Comparison of ENCODE assay signal across 1 cellular context in genomic region chr7:107564553-107565298, GRCh38.
A peak's percentile ranks its signal among the peaks of the same experiment; 100 is the strongest.
TF ChIP-seq lines count a peak whose summit lies in the region.

No MANE protein-coding gene starts in this region.

TF ChIP-seq in HepG2, 621 proteins besides CTCF, POLR2A, EP300 and RAD21:
- TF ChIP-seq CREB1 (IDR thresholded peaks at IDR 0.05) (no peak), CREB1 (CRISPR knock-in tag; IDR thresholded peaks at IDR 0.05) (no peak), ISX (CRISPR knock-in tag; conservative IDR thresholded peaks at IDR 0.05) (no peak), BHLHE40 (IDR thresholded peaks at IDR 0.05; ENCODE audit: low read length) (0 out of 2 replicates have a peak, but pooled peaks have one; percentile 4), CAMTA2 (CRISPR knock-in tag; IDR thresholded peaks at IDR 0.05; ENCODE audit: borderline replicate concordance) (no peak), KAT8 (CRISPR knock-in tag; IDR thresholded peaks at IDR 0.05) (no peak), MEIS1 (CRISPR knock-in tag; IDR thresholded peaks at IDR 0.05; ENCODE audit: borderline replicate concordance) (no peak), ZNF264 (CRISPR knock-in tag; IDR thresholded peaks at IDR 0.05) (no peak), ZSCAN31 (CRISPR knock-in tag; IDR thresholded peaks at IDR 0.05; ENCODE audit: low read depth) (no peak), PLSCR1 (CRISPR knock-in tag; IDR thresholded peaks at IDR 0.05; ENCODE audit: borderline replicate concordance) (no peak), ZNF704 (CRISPR knock-in tag; IDR thresholded peaks at IDR 0.05; ENCODE audit: borderline replicate concordance) (no peak), NR2F6 (IDR thresholded peaks at IDR 0.05) (peak; percentile 71), NR2F6 (CRISPR knock-in tag; IDR thresholded peaks at IDR 0.05) (no peak), ZNF773 (CRISPR knock-in tag; IDR thresholded peaks at IDR 0.05; ENCODE audit: borderline replicate concordance) (no peak)
- TF ChIP-seq, protein P1, sequence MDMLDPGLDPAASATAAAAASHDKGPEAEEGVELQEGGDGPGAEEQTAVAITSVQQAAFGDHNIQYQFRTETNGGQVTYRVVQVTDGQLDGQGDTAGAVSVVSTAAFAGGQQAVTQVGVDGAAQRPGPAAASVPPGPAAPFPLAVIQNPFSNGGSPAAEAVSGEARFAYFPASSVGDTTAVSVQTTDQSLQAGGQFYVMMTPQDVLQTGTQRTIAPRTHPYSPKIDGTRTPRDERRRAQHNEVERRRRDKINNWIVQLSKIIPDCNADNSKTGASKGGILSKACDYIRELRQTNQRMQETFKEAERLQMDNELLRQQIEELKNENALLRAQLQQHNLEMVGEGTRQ (IDR thresholded peaks at IDR 0.05; ENCODE audit: low read depth, low read length), result no peak
- TF ChIP-seq, protein P1 (CRISPR knock-in tag; IDR thresholded peaks at IDR 0.05; ENCODE audit: borderline replicate concordance), result peak; percentile 41; the same call in 1 of the 2 replicates
